Comparison of ENCODE assay signal across 25 cellular contexts in genomic region chr11:45603930-45604682, GRCh38.
"Had no signal": no experiment of that assay in that cellular context is flagged by ENCODE, and none has a peak within 500 bp of the region (broad histone marks: within the 10 kb centered on the region; RNA-seq: fewer than 3 reads in every experiment).

No MANE protein-coding gene starts in this region.

- H3K4me3 ChIP-seq: adrenal gland, ascending aorta, colonic mucosa, lower lobe of right lung, spleen, thoracic aorta had no signal

- H3K9me3 ChIP-seq: adrenal gland, ascending aorta, colonic mucosa, lower lobe of right lung, thoracic aorta had no signal

- H3K27ac ChIP-seq: adrenal gland, ascending aorta, colonic mucosa, foreskin keratinocyte, lower lobe of right lung, spleen, thoracic aorta had no signal

- H3K4me1 Mint-ChIP-seq: activated CD4-positive, alpha-beta T cell treated with anti-CD3 and anti-CD28 coated beads for 36 hours; activated T-helper 17 cell treated with anti-CD3 and anti-CD28 coated beads, Interleukin-2, amount 50 U/mL, for 72 hours; central memory CD8-positive, alpha-beta T cell; naive B cell had no signal

- H3K4me3 Mint-ChIP-seq: activated CD4-positive, alpha-beta T cell treated with anti-CD3 and anti-CD28 coated beads for 36 hours; activated naive CD8-positive, alpha-beta T cell; activated T-cell treated with anti-CD3 and anti-CD28 coated beads, Interleukin-2, amount 50 U/mL, for 24 hours; activated T-helper 17 cell treated with anti-CD3 and anti-CD28 coated beads, Interleukin-2, amount 50 U/mL, for 72 hours; central memory CD8-positive, alpha-beta T cell; naive B cell; WTC11 had no signal

- H3K36me3 ChIP-seq: adrenal gland, ascending aorta, colonic mucosa, lower lobe of right lung, spleen, thoracic aorta had no signal

- H3K36me3 Mint-ChIP-seq: activated naive CD8-positive, alpha-beta T cell; WTC11 had no signal

- H3K4me1 ChIP-seq: adrenal gland, ascending aorta, colonic mucosa, foreskin keratinocyte, lower lobe of right lung had no signal

- H3K27ac Mint-ChIP-seq: activated CD4-positive, alpha-beta T cell treated with anti-CD3 and anti-CD28 coated beads for 36 hours; activated naive CD8-positive, alpha-beta T cell; activated T-cell treated with anti-CD3 and anti-CD28 coated beads, Interleukin-2, amount 50 U/mL, for 24 hours; activated T-helper 17 cell treated with anti-CD3 and anti-CD28 coated beads, Interleukin-2, amount 50 U/mL, for 72 hours; progenitor cell of endocrine pancreas; WTC11 had no signal

- H3K27me3 ChIP-seq: ascending aorta, colonic mucosa had no signal

- ATAC-seq: activated CD4-positive, alpha-beta T cell treated with anti-CD3 and anti-CD28 coated beads for 36 hours; activated T-helper 17 cell treated with anti-CD3 and anti-CD28 coated beads, Interleukin-2, amount 50 U/mL, for 72 hours; foreskin keratinocyte; lower lobe of right lung; WTC11 had no signal

- H3K9me3 Mint-ChIP-seq: activated T-cell treated with anti-CD3 and anti-CD28 coated beads, Interleukin-2, amount 50 U/mL, for 24 hours; activated T-helper 17 cell treated with anti-CD3 and anti-CD28 coated beads, Interleukin-2, amount 50 U/mL, for 72 hours; central memory CD8-positive, alpha-beta T cell; WTC11 had no signal

- DNase-seq: activated CD4-positive, alpha-beta T cell treated with anti-CD3 and anti-CD28 coated beads for 36 hours; activated CD4-positive, alpha-beta T cell treated with anti-CD3 and anti-CD28 coated beads, Interleukin-2, amount 50 U/mL, for 4 hours; activated CD8-positive, alpha-beta memory T cell treated with anti-CD3 and anti-CD28 coated beads for 24 hours; activated CD8-positive, alpha-beta memory T cell treated with anti-CD3 and anti-CD28 coated beads, Interleukin-2, amount 50 U/mL, for 4 hours; activated T-cell treated with anti-CD3 and anti-CD28 coated beads, Interleukin-2, amount 50 U/mL, for 24 hours; adrenal gland; colonic mucosa; effector CD4-positive, alpha-beta T cell; foreskin keratinocyte; hippocampal formation; lower lobe of right lung; mesendoderm; naive B cell; retina; spleen; stimulated activated CD4-positive, alpha-beta T cell treated with anti-CD3 and anti-CD28 coated beads, Interleukin-4, amount 100 ng/mL, for 1 hour; stimulated activated naive CD4-positive, alpha-beta T cell treated with Interleukin-2 at 50 U/mL for 16 hours; T1000 had no signal
